Comparison of ENCODE assay signal across 12 cellular contexts in the genomic region with DNA sequence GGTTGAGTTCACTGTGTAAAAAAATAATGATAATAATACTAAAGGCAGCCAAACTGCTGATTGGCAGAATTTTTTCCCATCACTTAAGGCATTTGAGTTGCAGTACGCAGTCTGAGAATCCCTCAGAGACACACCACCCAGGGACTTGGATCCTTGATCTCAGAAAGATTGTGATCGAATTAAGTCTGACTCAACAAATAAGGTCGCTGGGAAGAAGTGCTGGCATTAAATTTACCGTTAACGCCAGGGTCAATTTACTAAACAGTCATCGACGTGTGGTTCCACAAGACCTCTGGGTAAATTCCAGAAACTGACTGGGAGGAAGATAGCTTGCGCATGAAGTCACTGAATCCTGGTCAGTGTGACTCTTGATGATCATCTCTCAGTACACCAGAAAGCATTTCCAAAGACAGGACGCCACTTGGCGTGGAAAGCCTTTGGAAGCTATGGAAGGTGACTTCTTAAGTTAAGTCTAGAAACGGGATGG. TPM values are rescaled to one million over a fixed set of nuclear protein-coding genes. Genes with fewer than 3 reads are reported as not detected.
DNase-seq lines count a peak whose midpoint lies in the region; FAIRE-seq and TF ChIP-seq lines count a peak whose summit lies in the region.
"Had no signal": no experiment of that assay in that cellular context is flagged by ENCODE, and none has a peak within 500 bp of the region (broad histone marks: within the 10 kb centered on the region; RNA-seq: fewer than 3 reads in every experiment).

No MANE protein-coding gene starts in this region.

- no peaks in the 10 kb centered on the region for H3K9me3 Mint-ChIP-seq in osteocyte (ENCODE audit: unreplicated experiment)
- H3K9me3 Mint-ChIP-seq: activated naive CD4-positive, alpha-beta T cell treated with anti-CD3 and anti-CD28 coated beads, Interleukin-2, amount 50 U/mL, for 72 hours; T-helper 2 cell treated with Interferon-gamma antibody and Interleukin-4, amounts not matched to agents 5 μg/mL and 100 μg/mL, for 36 hours had no signal

- no peak for TF ChIP-seq CTCF in AG09319 (IDR thresholded peaks at IDR 0.05; ENCODE audit: low read depth, low read length)
- TF ChIP-seq CTCF in osteocyte (IDR thresholded peaks at IDR 0.05), result no peak
- TF ChIP-seq CTCF in GM13976 (IDR thresholded peaks at IDR 0.05; ENCODE audit: borderline replicate concordance, control extremely low read depth, extremely low read depth, insufficient read depth, missing control alignments), result no peak

- in situ Hi-C loops in GM13976 (cut with MboI; ENCODE audit: low sequenced_read_pairs, unreplicated experiment), result no loop called here

- FAIRE-seq in RCC 7860 (lab: Jason Lieb, UNC), result peak; percentile 97

- peaks cover 24% of the 10 kb centered on the region for H3K4me1 Mint-ChIP-seq in osteocyte (ENCODE audit: unreplicated experiment)

- H3K36me3 Mint-ChIP-seq in osteocyte (ENCODE audit: unreplicated experiment), result no peaks in the 10 kb centered on the region
- H3K36me3 Mint-ChIP-seq: activated naive CD4-positive, alpha-beta T cell treated with anti-CD3 and anti-CD28 coated beads, Interleukin-2, amount 50 U/mL, for 72 hours; CD4-positive, CD25-positive, alpha-beta regulatory T cell had no signal

- DNase-seq in AG09319 (ENCODE audit: extremely low read depth, low read depth) (peak; percentile 72), RCC 7860 (ENCODE audit: low spot score) (peak; percentile 99), fibroblast of peridontal ligament (ENCODE audit: extremely low read depth) (peak; percentile 99), osteocyte (ENCODE audit: extremely low spot score, unreplicated experiment) (no peak), GM13976 (ENCODE audit: low spot score) (no peak), T-helper 2 cell (no peak), NCI-H1105 treated with DMSO at 0.1 percent for 48 hours (lab: John Stamatoyannopoulos, UW) (no peak), DMS53 (lab: John Stamatoyannopoulos, UW) (no peak)
- DNase-seq: CD4-positive, CD25-positive, alpha-beta regulatory T cell; effector memory CD4-positive, alpha-beta T cell had no signal

- H3K4me3 Mint-ChIP-seq in osteocyte (ENCODE audit: unreplicated experiment), result no peak overlapping the region
- H3K4me3 Mint-ChIP-seq: CD4-positive, CD25-positive, alpha-beta regulatory T cell; T-helper 2 cell treated with Interferon-gamma antibody and Interleukin-4, amounts not matched to agents 5 μg/mL and 100 μg/mL, for 36 hours had no signal

- no peaks in the 10 kb centered on the region for H3K27me3 Mint-ChIP-seq in osteocyte (ENCODE audit: unreplicated experiment)

- peak overlapping the region; percentile 21 for H3K27ac Mint-ChIP-seq in osteocyte (ENCODE audit: unreplicated experiment)
- H3K27ac Mint-ChIP-seq: activated naive CD4-positive, alpha-beta T cell treated with anti-CD3 and anti-CD28 coated beads, Interleukin-2, amount 50 U/mL, for 72 hours; CD4-positive, CD25-positive, alpha-beta regulatory T cell; T-helper 2 cell treated with Interferon-gamma antibody and Interleukin-4, amounts not matched to agents 5 μg/mL and 100 μg/mL, for 36 hours had no signal

RNA-seq across cellular contexts. Expression of gene CGNL1, which starts 48.3 kb away (rescaled TPM):
- total RNA-seq in osteocyte, result 5.5 and 6.2 TPM in 2 replicates
- total RNA-seq: activated naive CD4-positive, alpha-beta T cell treated with anti-CD3 and anti-CD28 coated beads, Interleukin-2, amount 50 U/mL, for 72 hours; CD4-positive, CD25-positive, alpha-beta regulatory T cell had no signal

Comparison
In these comparisons a context has a peak if more than half of its experiments do, and no peak if none do; other contexts are left out.
1. DNase-seq: peak in AG09319 (single experiment), RCC 7860 (single experiment) and fibroblast of peridontal ligament (single experiment); none in osteocyte (single experiment), GM13976 (single experiment), T-helper 2 cell (0 of 5), NCI-H1105 treated with DMSO at 0.1 percent for 48 hours (single experiment) and DMS53 (single experiment).